ENCODE assay signal across 8 cellular contexts in the genomic region with DNA sequence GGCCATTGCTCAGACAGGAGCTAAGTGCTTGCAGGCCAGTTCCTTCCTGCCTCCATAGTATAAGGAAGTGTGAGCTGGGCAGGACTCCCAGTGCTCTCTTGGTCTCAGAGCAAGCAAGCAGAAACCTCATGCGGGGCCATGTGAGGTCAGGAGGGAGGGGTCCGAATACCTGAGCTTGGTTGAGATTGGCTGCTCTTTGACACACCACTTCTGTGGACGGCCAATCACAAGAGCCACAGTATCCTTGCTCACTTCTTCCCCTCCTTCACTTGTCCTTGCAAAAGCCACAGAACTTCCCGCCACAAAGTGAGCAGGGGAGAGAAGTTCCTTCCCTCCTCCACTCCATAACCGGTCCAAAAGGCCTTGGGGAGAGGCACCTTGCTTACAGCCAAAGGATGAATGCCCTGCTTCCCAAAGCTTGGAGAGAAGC. TPM values are rescaled to one million over a fixed set of nuclear protein-coding genes. Genes with fewer than 3 reads are reported as not detected.
DNase-seq lines count a peak whose midpoint lies in the region; ATAC-seq and TF ChIP-seq lines count a peak whose summit lies in the region.

No MANE protein-coding gene starts in this region.

- ATAC-seq in GM21825 (IDR thresholded peaks at IDR 0.05; ENCODE audit: unreplicated experiment) (peak; percentile 89), left lung (peak; percentile 89), HG03025 (IDR thresholded peaks at IDR 0.05; ENCODE audit: low FRiP score, unreplicated experiment) (no peak)

- peaks cover 3 to 4% of the 10 kb centered on the region in 2 donors for H3K4me1 ChIP-seq in breast epithelium
- peaks cover 11 to 51% of the 10 kb centered on the region in 2 donors for H3K4me1 ChIP-seq in left lung

- H3K27me3 ChIP-seq in breast epithelium = peaks cover 0 to 31% of the 10 kb centered on the region in 2 donors
- H3K27me3 ChIP-seq in left lung = no peaks in the 10 kb centered on the region

- no peak for TF ChIP-seq POLR2A in breast epithelium (IDR thresholded peaks at IDR 0.05)

- DNase-seq in GM12864 (ENCODE audit: low read depth) = peak; percentile 49
- DNase-seq in Kasumi-1 (lab: John Stamatoyannopoulos, UW) = peak; percentile 88 to 90
- peak; percentile 66 to 91 for DNase-seq in breast epithelium (ENCODE audit: low spot score in 2 of 2)
- peak; percentile 81 to 91 for DNase-seq in left lung
- no peak for DNase-seq in SHP77 (lab: John Stamatoyannopoulos, UW)
- no peak for DNase-seq in NCI-H2171 (lab: John Stamatoyannopoulos, UW)

- intact Hi-C loops in breast epithelium (cut with DNase I; ENCODE audit: low total_unique reads) = no loop called here
- intact Hi-C loops in left lung (cut with DNase I) = no loop called here

- H3K4me3 ChIP-seq in GM12864 (ENCODE audit: low read depth, low read length) (no peak overlapping the region), breast epithelium (no peak overlapping the region), left lung (no peak overlapping the region)

- H3K27ac ChIP-seq in breast epithelium (peak overlapping the region; percentile 55 to 87), left lung (peak overlapping the region; percentile 21 to 82)

- TF ChIP-seq CTCF in GM12864 (IDR thresholded peaks at IDR 0.05; ENCODE audit: low read depth, low read length, missing control alignments) (no peak), breast epithelium (IDR thresholded peaks at IDR 0.05) (no peak), left lung (IDR thresholded peaks at IDR 0.05) (no peak)

- H3K36me3 ChIP-seq in breast epithelium (no peaks in the 10 kb centered on the region), left lung (no peaks in the 10 kb centered on the region)

- H3K9me3 ChIP-seq in breast epithelium = no peaks in the 10 kb centered on the region
- no peaks in the 10 kb centered on the region for H3K9me3 ChIP-seq in left lung

RNA-seq across cellular contexts. Expression of a gene that starts 56.7 kb away (rescaled TPM):
- total RNA-seq in breast epithelium (10 to 100 TPM; 19.3 to 24.9 (median 20.8) TPM), left lung (10 to 100 TPM; 29.4 to 36.2 TPM)

Comparison
In these comparisons a context has a peak if more than half of its experiments do, and no peak if none do; other contexts are left out.
1. DNase-seq: peak in GM12864 (single experiment), Kasumi-1 (2 of 2), breast epithelium (2 of 2) and left lung (2 of 2); none in SHP77 (0 of 2) and NCI-H2171 (single experiment).